Comparison of ENCODE assay signal across 26 cellular contexts in the genomic region with DNA sequence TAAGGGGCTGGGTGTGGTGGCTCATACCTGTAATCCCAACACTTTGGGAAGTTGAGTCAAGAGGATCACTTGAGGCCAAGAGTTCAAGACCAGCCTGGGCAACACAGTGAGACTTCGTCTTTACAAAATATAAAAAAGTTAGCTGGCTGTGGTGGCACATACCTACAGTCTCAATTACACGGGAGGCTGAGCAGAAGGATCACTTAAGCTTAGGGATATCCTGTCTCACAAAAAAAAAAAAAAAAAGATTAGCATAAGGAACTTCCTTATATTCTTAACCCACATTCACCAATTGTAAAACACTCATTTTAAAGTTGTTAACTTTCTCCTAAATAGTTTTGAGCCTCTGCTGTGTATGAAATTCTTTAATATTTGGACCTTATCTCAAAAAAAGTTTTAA.
"Had no signal": no experiment of that assay in that cellular context is flagged by ENCODE, and none has a peak within 500 bp of the region (broad histone marks: within the 10 kb centered on the region; RNA-seq: fewer than 3 reads in every experiment).

No MANE protein-coding gene starts in this region.

- ATAC-seq: left lobe of liver; lower lobe of right lung; naive thymus-derived CD8-positive, alpha-beta T cell; pancreas; right cardiac atrium; sciatic nerve; stimulated activated naive B cell treated with anti-CD40 and anti-IgM and Interleukin-4, amounts not matched to agents 10 μg/mL and 1 μg/mL and 100 μg/mL, for 72 hours; stimulated activated naive CD8-positive, alpha-beta T cell treated with anti-CD3 and anti-CD28 coated beads, Interleukin-15, Interleukin-2, amounts not matched to agents 100 U/mL and 50 U/mL, for 24 hours; upper lobe of right lung had no signal

- DNase-seq: kidney; lower lobe of right lung; mammary epithelial cell; mesenchymal stem cell; naive thymus-derived CD8-positive, alpha-beta T cell; nucleus accumbens; pancreas; posterior cingulate gyrus; retina; right cardiac atrium; stimulated activated CD4-positive, alpha-beta T cell treated with anti-CD3 and anti-CD28 coated beads, Interleukin-12 subunit alpha, Interleukin-12 subunit beta, amount 100 ng/mL, for 4 hours; stimulated activated CD4-positive, alpha-beta T cell treated with anti-CD3 and anti-CD28 coated beads, Interleukin-15, amount 100 ng/mL, for 24 hours; stimulated activated CD4-positive, alpha-beta T cell treated with anti-CD3 and anti-CD28 coated beads, Interleukin-2, amount 100 ng/mL, for 24 hours; stimulated activated CD4-positive, alpha-beta T cell treated with anti-CD3 and anti-CD28 coated beads, Interleukin-4, amount 100 ng/mL, for 1 hour; stimulated activated naive B cell treated with anti-CD40 and anti-IgM and Interleukin-4, amounts not matched to agents 10 μg/mL and 1 μg/mL and 100 μg/mL, for 72 hours; stimulated activated naive CD8-positive, alpha-beta T cell treated with anti-CD3 and anti-CD28 coated beads, Interleukin-15, Interleukin-2, amounts not matched to agents 100 U/mL and 50 U/mL, for 24 hours; stomach; testis; thyroid gland; transverse colon; upper lobe of right lung had no signal

- H3K4me3 ChIP-seq: hepatocyte, lower lobe of right lung, pancreas, prostate gland, skin epidermis, stomach, testis, thyroid gland, transverse colon, upper lobe of right lung had no signal

- H3K36me3 ChIP-seq: prostate gland, thyroid gland had no signal

- H3K4me1 ChIP-seq: lower lobe of right lung, pancreas, prostate gland, testis, thyroid gland, upper lobe of right lung had no signal

- H3K9me3 ChIP-seq: lower lobe of right lung, pancreas, prostate gland, stomach, testis, thyroid gland, transverse colon, upper lobe of right lung had no signal

- H2AFZ ChIP-seq: hepatocyte had no signal

- H3K27ac ChIP-seq: hepatocyte, lower lobe of right lung, pancreas, prostate gland, skin epidermis, stomach, testis, thyroid gland, transverse colon, upper lobe of right lung had no signal

- H3K27me3 ChIP-seq: hepatocyte, pancreas, stomach, testis, thyroid gland, transverse colon, upper lobe of right lung had no signal

- H3K4me2 ChIP-seq: hepatocyte had no signal
